Comparison of ENCODE assay signal across 30 cellular contexts in the genomic region with DNA sequence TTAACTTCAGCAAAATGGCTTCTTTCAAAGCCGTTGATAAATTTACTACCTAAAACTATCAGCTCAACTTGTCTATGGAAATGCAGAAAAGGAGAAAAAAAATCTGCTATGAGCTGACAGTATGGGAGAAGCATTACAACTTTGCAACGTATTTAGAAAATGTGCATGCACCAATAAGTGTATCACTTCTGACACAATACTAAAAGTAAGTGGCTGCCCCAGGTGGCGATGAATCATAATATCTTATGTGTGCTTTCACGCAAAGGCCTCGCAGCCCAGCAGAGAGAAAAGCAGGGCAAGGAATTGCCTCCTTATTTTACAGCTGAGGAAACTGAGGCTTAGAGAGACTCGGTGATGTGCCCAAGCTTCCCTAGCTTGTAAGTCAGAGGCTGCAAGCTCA.
"Had no signal": no experiment of that assay in that cellular context is flagged by ENCODE, and none has a peak within 500 bp of the region (broad histone marks: within the 10 kb centered on the region; RNA-seq: fewer than 3 reads in every experiment).

No MANE protein-coding gene starts in this region.

- ATAC-seq: activated CD4-positive, CD25-positive, alpha-beta regulatory T cell treated with anti-CD3 and anti-CD28 coated beads, Interleukin-2, amount 50 U/mL, for 24 hours; activated CD8-positive, alpha-beta T cell treated with anti-CD3 and anti-CD28 coated beads for 36 hours; activated naive CD8-positive, alpha-beta T cell treated with anti-CD3 and anti-CD28 coated beads, Interleukin-2, amount 50 U/mL, for 24 hours; activated T-cell treated with anti-CD3 and anti-CD28 coated beads, Interleukin-2, amount 50 U/mL, for 4 hours; activated T-helper 17 cell treated with anti-CD3 and anti-CD28 coated beads, Interleukin-2, amount 50 U/mL, for 72 hours; foreskin keratinocyte; gastrocnemius medialis; heart left ventricle; T-cell had no signal

- H3K4me3 ChIP-seq: adrenal gland, breast epithelium, cardiac muscle cell, colonic mucosa, esophagus muscularis mucosa, gastrocnemius medialis, heart left ventricle had no signal

- DNase-seq: activated B cell treated with CpG ODN at 0.5 μM for 24 hours; activated CD4-positive, alpha-beta T cell treated with anti-CD3 and anti-CD28 coated beads for 48 hours; activated CD4-positive, alpha-beta T cell treated with anti-CD3 and anti-CD28 coated beads, Interleukin-2, amount 50 U/mL, for 1 hour; activated CD4-positive, alpha-beta T cell treated with anti-CD3 and anti-CD28 coated beads, Interleukin-2, amount 50 U/mL, for 48 hours; activated CD8-positive, alpha-beta memory T cell treated with anti-CD3 and anti-CD28 coated beads for 24 hours; activated CD8-positive, alpha-beta T cell treated with anti-CD3 and anti-CD28 coated beads for 36 hours; activated effector memory CD4-positive, alpha-beta T cell treated with Interleukin-2 at 50 U/mL for 16 hours; activated naive CD4-positive, alpha-beta T cell treated with anti-CD3 and anti-CD28 coated beads for 36 hours; activated naive CD8-positive, alpha-beta T cell treated with anti-CD3 and anti-CD28 coated beads for 36 hours; activated naive CD8-positive, alpha-beta T cell treated with anti-CD3 and anti-CD28 coated beads, Interleukin-2, amount 50 U/mL, for 24 hours; activated T-cell treated with anti-CD3 and anti-CD28 coated beads, Interleukin-2, amount 50 U/mL, for 4 hours; adrenal gland; amygdala; aorta; central memory CD4-positive, alpha-beta T cell; cerebellar nuclear complex; colonic mucosa; effector CD8-positive, alpha-beta T cell; foreskin keratinocyte; gastrocnemius medialis; glutamatergic neuron; heart left ventricle; T-cell; T-helper 9 cell; WERI-Rb-1 had no signal
